ENCODE assay signal across 10 cellular contexts in the genomic region with DNA sequence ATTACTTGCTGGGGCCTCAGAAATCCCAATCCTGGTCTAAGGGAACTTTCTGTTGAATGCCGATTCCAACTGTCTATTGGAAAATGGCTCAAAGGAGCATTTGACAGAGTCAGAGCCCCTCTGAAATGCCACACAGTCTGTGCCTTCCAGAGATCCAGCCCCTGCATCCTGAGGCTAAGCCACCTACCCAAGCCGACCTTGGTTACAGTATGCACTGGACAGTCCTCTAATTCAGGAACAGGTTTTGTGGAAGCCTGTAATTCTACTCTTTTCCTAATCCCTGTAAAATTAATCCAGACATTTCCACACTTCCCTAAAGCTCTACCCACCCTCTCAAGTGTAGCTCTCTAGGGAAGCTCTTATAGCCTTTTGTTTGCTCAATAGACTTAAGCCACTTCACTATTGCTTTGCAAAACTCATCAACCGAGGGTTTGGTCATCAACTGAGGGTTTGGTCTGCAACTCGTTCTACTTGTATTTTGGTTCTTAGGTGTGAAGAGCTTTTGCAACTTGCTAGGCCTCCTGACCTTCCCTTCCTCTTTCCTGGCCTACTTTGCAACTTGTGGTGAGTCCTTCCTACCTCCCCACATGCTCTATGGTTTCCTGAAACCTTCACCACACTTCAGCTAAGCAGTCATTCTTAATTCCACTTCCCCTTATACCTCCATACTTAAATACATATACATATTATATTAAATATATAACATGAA.
DNase-seq lines count a peak whose midpoint lies in the region; ATAC-seq and TF ChIP-seq lines count a peak whose summit lies in the region.
"Had no signal": no experiment of that assay in that cellular context is flagged by ENCODE, and none has a peak within 500 bp of the region (broad histone marks: within the 10 kb centered on the region; RNA-seq: fewer than 3 reads in every experiment).

No MANE protein-coding gene starts in this region.

- H4K8ac ChIP-seq in trophoblast cell (ENCODE audit: low read depth, low read length): no peak overlapping the region

- H3K27ac ChIP-seq in lower lobe of right lung: no peak overlapping the region
- no peak overlapping the region for H3K27ac ChIP-seq in trophoblast cell (ENCODE audit: low read depth, low read length)
- no peak overlapping the region for H3K27ac ChIP-seq in testis
- H3K27ac ChIP-seq: epithelial cell of prostate had no signal

- no peak for TF ChIP-seq CTCF in lower lobe of right lung (IDR thresholded peaks at IDR 0.05)
- TF ChIP-seq CTCF in testis (IDR thresholded peaks at IDR 0.05): no peak

- no peak overlapping the region for H2BK5ac ChIP-seq in trophoblast cell (ENCODE audit: low read depth, low read length, poor library complexity)

- ATAC-seq in GM18511 (IDR thresholded peaks at IDR 0.05; ENCODE audit: unreplicated experiment) (peak; percentile 90), GM21529 (IDR thresholded peaks at IDR 0.05; ENCODE audit: unreplicated experiment) (peak; percentile 89), lower lobe of right lung (peak; percentile 87 to 92)

- intact Hi-C loops in lower lobe of right lung (cut with DNase I): no loop called here
- intact Hi-C loops in testis (cut with DNase I; ENCODE audit: low total_unique reads): no loop called here

- H2AFZ ChIP-seq in trophoblast cell (ENCODE audit: insufficient read depth, low read length, poor library complexity): no peak overlapping the region

- no CpG with 5 or more reads among the region's 4 CpGs for WGBS in trophoblast cell (ENCODE audit: extremely low coverage, insufficient coverage, insufficient read length)
- WGBS in testis, 2 donors: 73 to 89% methylated on average over 4 of the region's 4 CpGs

- no peaks in the 10 kb centered on the region for H3K79me2 ChIP-seq in trophoblast cell (ENCODE audit: control insufficient read depth, insufficient read depth, low read length, poor library complexity)

- no peak overlapping the region for H2BK120ac ChIP-seq in trophoblast cell (ENCODE audit: insufficient read depth, low read length, poor library complexity)

- H3K4me3 ChIP-seq in lower lobe of right lung (no peak overlapping the region), trophoblast cell (ENCODE audit: low read depth, low read length) (no peak overlapping the region), testis (no peak overlapping the region)

- no peak overlapping the region for H3K4me2 ChIP-seq in trophoblast cell (ENCODE audit: low read length)

- no peak overlapping the region for H4K91ac ChIP-seq in trophoblast cell (ENCODE audit: low read depth, low read length)

- peaks cover 19% of the 10 kb centered on the region for H3K4me1 ChIP-seq in lower lobe of right lung
- H3K4me1 ChIP-seq in trophoblast cell (ENCODE audit: control insufficient read depth in 1 of 2, insufficient read depth in 2 of 2, low read length in 2 of 2): no peaks in the 10 kb centered on the region
- no peaks in the 10 kb centered on the region for H3K4me1 ChIP-seq in testis

- H3K4ac ChIP-seq in trophoblast cell (ENCODE audit: low read depth, low read length): no peak overlapping the region

- no peak overlapping the region for H3K14ac ChIP-seq in trophoblast cell (ENCODE audit: low read length)

- DNase-seq in Kasumi-1 (lab: John Stamatoyannopoulos, UW) (peak; percentile 100), lower lobe of right lung (no peak), NCI-H1105 (lab: John Stamatoyannopoulos, UW) (no peak), trophoblast cell (no peak), HuH-7.5 (ENCODE audit: low spot score) (no peak), testis (no peak)
- DNase-seq: NCI-H1048 had no signal

- no peaks in the 10 kb centered on the region for H3K36me3 ChIP-seq in lower lobe of right lung
- no peaks in the 10 kb centered on the region for H3K36me3 ChIP-seq in trophoblast cell (ENCODE audit: control insufficient read depth in 1 of 2, insufficient read depth in 2 of 2, low read length in 2 of 2)
- H3K36me3 ChIP-seq in testis (ENCODE audit: low read depth, missing control alignments): no peaks in the 10 kb centered on the region

- H3K79me1 ChIP-seq in trophoblast cell (ENCODE audit: low read length): no peaks in the 10 kb centered on the region

- H2AK5ac ChIP-seq in trophoblast cell (ENCODE audit: low read length): no peak overlapping the region

- no peak overlapping the region for H3K9ac ChIP-seq in trophoblast cell (ENCODE audit: low read length)

- no peak overlapping the region for H3K23ac ChIP-seq in trophoblast cell (ENCODE audit: low read length)

- H3K9me3 ChIP-seq in lower lobe of right lung: no peaks in the 10 kb centered on the region
- H3K9me3 ChIP-seq in trophoblast cell (ENCODE audit: insufficient read depth, low read depth, low read length): peaks cover 5% of the 10 kb centered on the region
- no peaks in the 10 kb centered on the region for H3K9me3 ChIP-seq in testis

- H4K12ac ChIP-seq in trophoblast cell (ENCODE audit: low read depth, low read length): no peak overlapping the region

- no peak for TF ChIP-seq POLR2A in testis (IDR thresholded peaks at IDR 0.05)

- H2BK12ac ChIP-seq in trophoblast cell (ENCODE audit: low read length): no peak overlapping the region

- no peak overlapping the region for H3K18ac ChIP-seq in trophoblast cell (ENCODE audit: low read length)

- H3K27me3 ChIP-seq in lower lobe of right lung (ENCODE audit: low read depth) (no peaks in the 10 kb centered on the region), trophoblast cell (ENCODE audit: insufficient read depth, low read length) (no peaks in the 10 kb centered on the region), testis (no peaks in the 10 kb centered on the region)

Comparison
In these comparisons a context has a peak if more than half of its experiments do, and no peak if none do; other contexts are left out.
1. DNase-seq: peak in Kasumi-1 (2 of 2); none in lower lobe of right lung (single experiment), NCI-H1105 (single experiment), trophoblast cell (0 of 2), HuH-7.5 (single experiment) and testis (single experiment).
2. Peak in every context shown above with its lines, with median percentiles within 50 percentile points of each other: ATAC-seq.